ENCODE assay signal across 1 cellular context in the genomic region with DNA sequence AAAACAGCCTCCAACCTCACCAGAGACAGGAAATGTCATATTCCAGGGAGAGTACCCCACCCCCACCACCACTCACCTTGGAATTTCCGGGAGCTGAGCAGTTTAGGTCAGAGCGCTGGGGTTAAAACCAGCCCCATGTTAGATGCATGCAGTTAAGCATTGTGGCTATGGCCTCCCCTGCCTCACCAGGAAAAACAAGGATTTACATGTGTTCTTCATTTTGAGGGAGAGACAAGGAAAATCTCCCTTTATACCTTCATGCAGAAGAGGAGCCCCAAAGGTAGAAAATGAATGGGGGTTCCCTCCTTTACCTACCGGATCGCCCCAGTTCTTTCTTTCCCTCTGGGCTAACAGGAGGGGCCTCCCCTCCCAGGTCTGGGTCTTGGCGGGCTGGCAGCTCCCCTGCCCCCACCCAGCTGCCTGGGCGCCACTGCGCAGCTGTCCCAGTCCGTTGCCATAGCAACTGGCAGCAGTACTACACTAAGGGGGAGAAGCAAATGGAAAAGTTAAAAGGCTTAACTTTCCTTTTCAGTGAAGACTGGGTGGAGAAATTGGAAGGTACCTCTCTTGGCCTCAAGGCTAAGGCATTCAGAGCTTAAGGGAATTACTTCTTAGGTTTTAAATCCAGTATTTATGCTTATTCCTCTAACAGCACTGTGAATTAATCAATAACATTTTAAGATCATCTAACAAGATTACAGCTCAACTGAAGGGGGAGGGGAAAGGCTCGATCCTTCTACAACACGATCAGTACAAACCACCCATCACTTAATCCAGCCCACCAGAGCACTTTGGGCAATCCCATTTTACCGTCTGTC.
TF ChIP-seq lines count a peak whose summit lies in the region.

No MANE protein-coding gene starts in this region.

TF ChIP-seq in K562, 482 proteins besides CTCF, POLR2A, EP300 and RAD21 (continued from another document):
- TF ChIP-seq, protein P1, sequence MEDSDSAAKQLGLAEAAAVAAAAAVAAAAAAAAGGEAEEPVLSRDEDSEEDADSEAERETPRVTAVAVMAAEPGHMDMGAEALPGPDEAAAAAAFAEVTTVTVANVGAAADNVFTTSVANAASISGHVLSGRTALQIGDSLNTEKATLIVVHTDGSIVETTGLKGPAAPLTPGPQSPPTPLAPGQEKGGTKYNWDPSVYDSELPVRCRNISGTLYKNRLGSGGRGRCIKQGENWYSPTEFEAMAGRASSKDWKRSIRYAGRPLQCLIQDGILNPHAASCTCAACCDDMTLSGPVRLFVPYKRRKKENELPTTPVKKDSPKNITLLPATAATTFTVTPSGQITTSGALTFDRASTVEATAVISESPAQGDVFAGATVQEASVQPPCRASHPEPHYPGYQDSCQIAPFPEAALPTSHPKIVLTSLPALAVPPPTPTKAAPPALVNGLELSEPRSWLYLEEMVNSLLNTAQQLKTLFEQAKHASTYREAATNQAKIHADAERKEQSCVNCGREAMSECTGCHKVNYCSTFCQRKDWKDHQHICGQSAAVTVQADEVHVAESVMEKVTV (CRISPR knock-in tag; IDR thresholded peaks at IDR 0.05): no peak
- TF ChIP-seq FIP1L1 (IDR thresholded peaks at IDR 0.05; ENCODE audit: low read depth, low read length, poor library complexity, severe bottlenecking) (no peak), EWSR1 (IDR thresholded peaks at IDR 0.05; ENCODE audit: borderline replicate concordance, low read depth, partially characterized antibody) (no peak), ETS2 (tag; IDR thresholded peaks at IDR 0.05; ENCODE audit: borderline replicate concordance, poor library complexity, severe bottlenecking) (no peak), FOXJ2 (tag; IDR thresholded peaks at IDR 0.05) (peak; percentile 93), MBD2 (IDR thresholded peaks at IDR 0.05; ENCODE audit: borderline replicate concordance, low read depth) (peak; percentile 42; the same call in 1 of the 2 replicates), ETV5 (CRISPR knock-in tag; IDR thresholded peaks at IDR 0.05; ENCODE audit: low read depth) (no peak), NR4A1 (CRISPR knock-in tag; IDR thresholded peaks at IDR 0.05) (no peak), NR4A1 (tag; IDR thresholded peaks at IDR 0.05) (no peak), SOX6 (IDR thresholded peaks at IDR 0.05) (peak; percentile 7; the same call in 1 of the 2 replicates), MTF1 (CRISPR knock-in tag; IDR thresholded peaks at IDR 0.05; ENCODE audit: borderline replicate concordance) (no peak), ETV1 (tag; conservative IDR thresholded peaks at IDR 0.05; ENCODE audit: low read depth) (no peak), ZNF780A (CRISPR knock-in tag; IDR thresholded peaks at IDR 0.05) (no peak), SRSF1 (IDR thresholded peaks at IDR 0.05; ENCODE audit: low read depth, low read length) (no peak), ERF (CRISPR knock-in tag; IDR thresholded peaks at IDR 0.05) (no peak), XRCC4 (IDR thresholded peaks at IDR 0.05; ENCODE audit: extremely low read depth, insufficient read depth, insufficient read length) (no peak), RBM14 (IDR thresholded peaks at IDR 0.05; ENCODE audit: borderline replicate concordance, insufficient read depth, low read depth, low read length) (no peak), HDAC8 (tag; IDR thresholded peaks at IDR 0.05) (no peak), MXI1 (IDR thresholded peaks at IDR 0.05; ENCODE audit: low read depth, low read length) (peak; percentile 94), ZNF785 (CRISPR knock-in tag; IDR thresholded peaks at IDR 0.05) (no peak), MAFK (IDR thresholded peaks at IDR 0.05; ENCODE audit: low read length) (0 out of 2 replicates have a peak, but pooled peaks have one; percentile 1), TCFL5 (CRISPR knock-in tag; conservative IDR thresholded peaks at IDR 0.05) (no peak), ELF1 (tag; IDR thresholded peaks at IDR 0.05) (no peak), RBFOX2 (IDR thresholded peaks at IDR 0.05; ENCODE audit: low read depth, low read length) (peak; percentile 51), DACH1 (IDR thresholded peaks at IDR 0.05; ENCODE audit: partially characterized antibody) (peak; percentile 70), TARDBP (IDR thresholded peaks at IDR 0.05) (no peak), GATAD2A (IDR thresholded peaks at IDR 0.05) (peak; percentile 13; the same call in 1 of the 2 replicates)
